33 cellular contexts compared by ENCODE assay signal in the genomic region with DNA sequence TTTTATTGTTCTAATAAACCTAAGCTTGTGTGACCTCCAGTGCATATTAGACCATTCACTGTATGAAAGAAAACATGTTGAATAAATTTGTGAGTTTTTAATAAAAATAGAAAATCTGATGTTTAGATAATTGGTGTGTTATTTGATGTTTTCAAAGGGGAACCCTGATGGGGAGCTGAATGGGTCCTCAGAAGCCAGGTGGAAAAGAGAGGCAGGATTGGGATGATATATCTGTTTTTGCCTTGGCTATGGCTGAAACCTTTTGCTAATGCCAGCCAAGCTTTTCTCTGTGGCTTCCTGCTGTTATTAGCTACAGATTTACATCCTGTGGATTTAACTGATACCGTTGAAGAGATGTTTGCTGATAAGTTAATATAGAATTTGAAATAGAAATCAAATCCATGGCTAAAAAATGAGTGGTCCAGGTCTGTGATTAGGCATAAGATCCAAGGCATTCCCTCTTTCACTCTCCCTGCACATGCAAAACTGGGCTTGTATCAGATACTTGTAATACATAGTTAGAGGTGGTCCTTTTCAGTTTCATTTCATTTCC. TPM values are rescaled to one million over a fixed set of nuclear protein-coding genes. Genes with fewer than 3 reads are reported as not detected.
"Had no signal": no experiment of that assay in that cellular context is flagged by ENCODE, and none has a peak within 500 bp of the region (broad histone marks: within the 10 kb centered on the region; RNA-seq: fewer than 3 reads in every experiment).

No MANE protein-coding gene starts in this region.

- H3K36me3 ChIP-seq: breast epithelium, esophagus squamous epithelium, heart right ventricle, left lung, lower lobe of right lung, sigmoid colon, uterus had no signal

- H3K9me3 Mint-ChIP-seq: activated naive CD4-positive, alpha-beta T cell treated with anti-CD3 and anti-CD28 coated beads, Interleukin-2, amount 50 U/mL, for 24 hours; activated naive CD8-positive, alpha-beta T cell treated with anti-CD3 and anti-CD28 coated beads, Interleukin-2, amount 50 U/mL, for 24 hours; dendritic cell treated with granulocyte-macrophage colony-stimulating factor and Interleukin-4, amounts not matched to agents 40 ng/mL and 50 ng/mL, for 4 days; stimulated activated effector memory CD8-positive, alpha-beta T cell treated with anti-CD3 and anti-CD28 coated beads, Interleukin-12 subunit alpha, Interleukin-12 subunit beta, amount 100 ng/mL, for 72 hours; stimulated activated naive CD8-positive, alpha-beta T cell treated with anti-CD3 and anti-CD28 coated beads, Interleukin-15, Interleukin-2, amounts not matched to agents 100 ng/mL and 50 ng/mL, for 24 hours; type B pancreatic cell had no signal

- H3K9me3 ChIP-seq: breast epithelium, esophagus squamous epithelium, heart right ventricle, left lung, lower lobe of right lung, sigmoid colon, uterus had no signal

- ATAC-seq: activated CD4-positive, CD25-positive, alpha-beta regulatory T cell treated with anti-CD3 and anti-CD28 coated beads, Interleukin-2, amount 50 U/mL, for 24 hours; activated naive CD8-positive, alpha-beta T cell treated with anti-CD3 and anti-CD28 coated beads, Interleukin-2, amount 50 U/mL, for 24 hours; activated T-helper 17 cell treated with anti-CD3 and anti-CD28 coated beads, Interleukin-2, amount 50 U/mL, for 72 hours; heart right ventricle; left lung; lower lobe of right lung; naive thymus-derived CD8-positive, alpha-beta T cell; stimulated activated effector memory CD8-positive, alpha-beta T cell treated with anti-CD3 and anti-CD28 coated beads, Interleukin-12 subunit alpha, Interleukin-12 subunit beta, amount 100 ng/mL, for 72 hours had no signal

- H3K4me3 Mint-ChIP-seq: activated T-helper 17 cell treated with anti-CD3 and anti-CD28 coated beads, Interleukin-2, amount 50 U/mL, for 72 hours; dendritic cell treated with granulocyte-macrophage colony-stimulating factor and Interleukin-4, amounts not matched to agents 40 ng/mL and 50 ng/mL, for 4 days; stimulated activated naive CD8-positive, alpha-beta T cell treated with anti-CD3 and anti-CD28 coated beads, Interleukin-15, Interleukin-2, amounts not matched to agents 100 ng/mL and 50 ng/mL, for 24 hours had no signal

- DNase-seq: activated CD4-positive, alpha-beta T cell treated with anti-CD3 and anti-CD28 coated beads for 48 hours; activated CD4-positive, alpha-beta T cell treated with anti-CD3 and anti-CD28 coated beads, Interleukin-2, amount 50 U/mL, for 48 hours; activated CD8-positive, alpha-beta memory T cell treated with anti-CD3 and anti-CD28 coated beads, Interleukin-2, amount 50 U/mL, for 4 hours; activated naive CD8-positive, alpha-beta T cell treated with anti-CD3 and anti-CD28 coated beads, Interleukin-2, amount 50 U/mL, for 24 hours; activated T-cell treated with anti-CD3 and anti-CD28 coated beads, Interleukin-2, amount 50 U/mL, for 1 hour; amygdala; central memory CD4-positive, alpha-beta T cell; effector CD4-positive, alpha-beta T cell; esophagus squamous epithelium; foreskin melanocyte; heart right ventricle; left lung; lower lobe of right lung; mesenchymal stem cell; posterior cingulate gyrus; sigmoid colon; small intestine; stimulated activated CD4-positive, alpha-beta T cell treated with anti-CD3 and anti-CD28 coated beads, Interleukin-4, amount 100 ng/mL, for 24 hours; T-helper 9 cell; uterus had no signal

- H3K27ac ChIP-seq: breast epithelium, epithelial cell of prostate, esophagus squamous epithelium, heart right ventricle, left lung, lower lobe of right lung, sigmoid colon, uterus, VCaP had no signal

- H3K27ac Mint-ChIP-seq: activated naive CD8-positive, alpha-beta T cell treated with anti-CD3 and anti-CD28 coated beads, Interleukin-2, amount 50 U/mL, for 24 hours; activated T-helper 17 cell treated with anti-CD3 and anti-CD28 coated beads, Interleukin-2, amount 50 U/mL, for 72 hours; dendritic cell treated with granulocyte-macrophage colony-stimulating factor and Interleukin-4, amounts not matched to agents 40 ng/mL and 50 ng/mL, for 4 days; naive thymus-derived CD8-positive, alpha-beta T cell; stimulated activated effector memory CD8-positive, alpha-beta T cell treated with anti-CD3 and anti-CD28 coated beads, Interleukin-12 subunit alpha, Interleukin-12 subunit beta, amount 100 ng/mL, for 72 hours; stimulated activated naive CD8-positive, alpha-beta T cell treated with anti-CD3 and anti-CD28 coated beads, Interleukin-15, Interleukin-2, amounts not matched to agents 100 ng/mL and 50 ng/mL, for 24 hours had no signal

- H3K4me3 ChIP-seq: breast epithelium, esophagus squamous epithelium, heart right ventricle, left lung, lower lobe of right lung, sigmoid colon, uterus had no signal

RNA-seq across cellular contexts. Expression of a gene that starts 7.3 kb away (rescaled TPM):
- total RNA-seq: breast epithelium; esophagus squamous epithelium; left lung; lower lobe of right lung; naive thymus-derived CD8-positive, alpha-beta T cell; omental fat pad; sigmoid colon; subcutaneous adipose tissue had no signal
- polyA plus RNA-seq: heart right ventricle; naive thymus-derived CD8-positive, alpha-beta T cell; sigmoid colon; small intestine had no signal
